11 cellular contexts compared by ENCODE assay signal in the genomic region with DNA sequence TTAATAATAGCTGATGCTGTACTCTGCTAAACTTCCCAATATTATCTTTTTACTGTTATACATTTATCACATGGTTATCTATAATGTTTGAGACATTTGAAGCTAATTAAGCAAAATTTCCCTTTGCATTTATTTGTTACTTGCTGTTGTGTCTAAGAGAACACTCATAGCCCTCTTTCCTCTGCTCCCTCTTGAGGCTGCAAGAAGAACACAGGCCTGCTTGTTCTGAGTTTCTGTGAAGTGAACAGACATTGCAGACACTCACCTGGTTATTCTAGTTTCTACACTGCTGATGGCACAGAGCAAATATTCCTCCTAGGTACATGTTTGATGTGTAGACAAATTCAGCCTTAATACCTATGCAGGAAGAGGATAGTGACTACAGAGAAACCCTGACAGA.
DNase-seq lines count a peak whose midpoint lies in the region; ATAC-seq and TF ChIP-seq lines count a peak whose summit lies in the region.
"Had no signal": no experiment of that assay in that cellular context is flagged by ENCODE, and none has a peak within 500 bp of the region (broad histone marks: within the 10 kb centered on the region; RNA-seq: fewer than 3 reads in every experiment).

No MANE protein-coding gene starts in this region.

- CTCF ChIA-PET in PC-3 (lab: Charles Lee), result interaction anchor here (0.6 kb wide), 1 partner anchor 9 kb away, joined by 4 read pairs; no protein-coding TSS in a partner anchor
- CTCF ChIA-PET in CD8-positive, alpha-beta memory T cell (lab: Charles Lee), result no interaction called here

- H3K4me2 ChIP-seq in PC-3 (ENCODE audit: low read length), result no peak overlapping the region

- no peaks in the 10 kb centered on the region for H3K27me3 Mint-ChIP-seq in progenitor cell of endocrine pancreas
- no peaks in the 10 kb centered on the region for H3K27me3 Mint-ChIP-seq in CD8-positive, alpha-beta memory T cell

- no peak overlapping the region for H3K4me3 Mint-ChIP-seq in progenitor cell of endocrine pancreas (ENCODE audit: low read depth)
- no peak overlapping the region for H3K4me3 Mint-ChIP-seq in CD8-positive, alpha-beta memory T cell

- H3K27me3 ChIP-seq in PC-3 (ENCODE audit: low read length), result no peaks in the 10 kb centered on the region
- no peaks in the 10 kb centered on the region for H3K27me3 ChIP-seq in esophagus muscularis mucosa
- no peaks in the 10 kb centered on the region for H3K27me3 ChIP-seq in CD8-positive, alpha-beta memory T cell (ENCODE audit: insufficient read depth, low read length, poor library complexity, severe bottlenecking)
- H3K27me3 ChIP-seq in gastrocnemius medialis, result no peaks in the 10 kb centered on the region

- POLR2A ChIA-PET in PC-3 (lab: Charles Lee; ENCODE audit: unreplicated experiment), result no interaction called here
- POLR2A ChIA-PET in CD8-positive, alpha-beta memory T cell (lab: Charles Lee), result no interaction called here

- H3K4me1 ChIP-seq in PC-3 (ENCODE audit: insufficient read depth, low read length), result no peaks in the 10 kb centered on the region
- H3K4me1 ChIP-seq in esophagus muscularis mucosa, result peaks cover 0 to 49% (median 23%) of the 10 kb centered on the region in 4 donors
- H3K4me1 ChIP-seq in CD8-positive, alpha-beta memory T cell (ENCODE audit: insufficient read depth, low read length), result no peaks in the 10 kb centered on the region
- no peaks in the 10 kb centered on the region for H3K4me1 ChIP-seq in gastrocnemius medialis

- no peak for TF ChIP-seq POLR2A in esophagus muscularis mucosa (IDR thresholded peaks at IDR 0.05; ENCODE audit: low read depth)
- no peak for TF ChIP-seq POLR2A in gastrocnemius medialis (IDR thresholded peaks at IDR 0.05)

- H3K9me3 ChIP-seq in PC-3 (ENCODE audit: low read length), result no peaks in the 10 kb centered on the region
- H3K9me3 ChIP-seq in esophagus muscularis mucosa, result peaks cover 0 to 4% (median 0%) of the 10 kb centered on the region in 4 donors
- no peaks in the 10 kb centered on the region for H3K9me3 ChIP-seq in CD8-positive, alpha-beta memory T cell (ENCODE audit: low read length)
- no peaks in the 10 kb centered on the region for H3K9me3 ChIP-seq in gastrocnemius medialis

- no peaks in the 10 kb centered on the region for H3K36me3 ChIP-seq in PC-3 (ENCODE audit: low read depth, low read length)
- H3K36me3 ChIP-seq in esophagus muscularis mucosa, result no peaks in the 10 kb centered on the region
- H3K36me3 ChIP-seq in CD8-positive, alpha-beta memory T cell (ENCODE audit: insufficient read depth, low read length), result no peaks in the 10 kb centered on the region
- no peaks in the 10 kb centered on the region for H3K36me3 ChIP-seq in gastrocnemius medialis

- DNase-seq in HCEC 1CT (peak; percentile 32), PC-3 (peak; percentile 23), esophagus muscularis mucosa (ENCODE audit: extremely low spot score) (no peak), progenitor cell of endocrine pancreas (ENCODE audit: low spot score, unreplicated experiment) (no peak), DMS79 (lab: John Stamatoyannopoulos, UW) (no peak), NCI-H187 (lab: John Stamatoyannopoulos, UW) (no peak), gastrocnemius medialis (no peak)
- DNase-seq in CD8-positive, alpha-beta memory T cell, result no peak
- DNase-seq: activated CD4-positive, alpha-beta T cell treated with anti-CD3 and anti-CD28 coated beads for 48 hours; right cardiac atrium had no signal

- no TSS peak for BruUV-seq in PC-3 (replicated peaks; lab: Mats Ljungman, UMichigan)

- TF ChIP-seq EP300 in esophagus muscularis mucosa (IDR thresholded peaks at IDR 0.05), result no peak

- H2AFZ ChIP-seq in PC-3 (ENCODE audit: low read length), result no peak overlapping the region

- peak overlapping the region; percentile 60 for H3K27ac Mint-ChIP-seq in progenitor cell of endocrine pancreas
- H3K27ac Mint-ChIP-seq in CD8-positive, alpha-beta memory T cell, result no peak overlapping the region

- H3K9me3 Mint-ChIP-seq in progenitor cell of endocrine pancreas (ENCODE audit: low read depth), result peaks cover 15% of the 10 kb centered on the region
- H3K9me3 Mint-ChIP-seq in CD8-positive, alpha-beta memory T cell, result peaks cover 1 to 35% (median 12%) of the 10 kb centered on the region in 5 donors

- no peaks in the 10 kb centered on the region for H3K79me2 ChIP-seq in PC-3 (ENCODE audit: low read length)

- TF ChIP-seq CTCF in PC-3 (conservative IDR thresholded peaks at IDR 0.05; ENCODE audit: low read depth, low read length) (peak; percentile 43), esophagus muscularis mucosa (IDR thresholded peaks at IDR 0.05) (peak in 2 of 3 experiments; percentile 17 to 52), progenitor cell of endocrine pancreas (IDR thresholded peaks at IDR 0.05; ENCODE audit: unreplicated experiment) (peak; percentile 57), gastrocnemius medialis (IDR thresholded peaks at IDR 0.05 in 4 of 5, conservative IDR thresholded peaks at IDR 0.05 in 1 of 5) (no peak)

- no peaks in the 10 kb centered on the region for H3K9me2 ChIP-seq in PC-3 (replicated peaks; ENCODE audit: low read length)

- peaks cover 2% of the 10 kb centered on the region for H3K36me3 Mint-ChIP-seq in progenitor cell of endocrine pancreas (ENCODE audit: insufficient read depth)
- no peaks in the 10 kb centered on the region for H3K36me3 Mint-ChIP-seq in CD8-positive, alpha-beta memory T cell

- H3K4me1 Mint-ChIP-seq in progenitor cell of endocrine pancreas (ENCODE audit: low read depth), result peaks cover 28% of the 10 kb centered on the region
- H3K4me1 Mint-ChIP-seq in CD8-positive, alpha-beta memory T cell, result no peaks in the 10 kb centered on the region

- no peaks in the 10 kb centered on the region for H4K20me1 ChIP-seq in PC-3 (ENCODE audit: low read length)

- H3K27ac ChIP-seq in PC-3 (ENCODE audit: low read length), result no peak overlapping the region
- peak overlapping the region in 1 of 4 donors; percentile 41 for H3K27ac ChIP-seq in esophagus muscularis mucosa (replicated peaks in 1 of 4)
- no peak overlapping the region for H3K27ac ChIP-seq in CD8-positive, alpha-beta memory T cell (ENCODE audit: low read depth, low read length)
- no peak overlapping the region for H3K27ac ChIP-seq in gastrocnemius medialis
- H3K27ac ChIP-seq: HL-60 had no signal

- H3K9ac ChIP-seq in PC-3 (ENCODE audit: low read length), result no peak overlapping the region

- H3F3A ChIP-seq in PC-3 (ENCODE audit: low read length, unreplicated experiment), result no peaks in the 10 kb centered on the region

- in situ Hi-C loops in gastrocnemius medialis (cut with MboI; ENCODE audit: low sequenced_read_pairs in 4 of 4), result no loop called here

- no peak overlapping the region for H3K4me3 ChIP-seq in PC-3 (ENCODE audit: low read length)
- no peak overlapping the region for H3K4me3 ChIP-seq in esophagus muscularis mucosa
- H3K4me3 ChIP-seq in CD8-positive, alpha-beta memory T cell (ENCODE audit: low read length), result no peak overlapping the region
- no peak overlapping the region for H3K4me3 ChIP-seq in gastrocnemius medialis

- intact Hi-C loops in PC-3 (cut with micrococcal nuclease) (loop anchor here (2.0 to 10.0 kb wide), 4 partner anchors 174 to 580 kb away; a partner anchor contains a TSS), esophagus muscularis mucosa (cut with DNase I) (no loop called here), gastrocnemius medialis (cut with DNase I; ENCODE audit: low total_unique reads) (no loop called here)

- peak; percentile 64 for ATAC-seq in PC-3
- no peak for ATAC-seq in gastrocnemius medialis
- ATAC-seq: right cardiac atrium had no signal

Comparison
In these comparisons a context has a peak if more than half of its experiments do, and no peak if none do; other contexts are left out.
1. DNase-seq: peak in HCEC 1CT (single experiment) and PC-3 (single experiment); none in esophagus muscularis mucosa (single experiment), progenitor cell of endocrine pancreas (single experiment), DMS79 (single experiment), NCI-H187 (0 of 2), CD8-positive, alpha-beta memory T cell (0 of 5) and gastrocnemius medialis (0 of 2).
2. CTCF ChIP-seq: peak in PC-3 (single experiment), esophagus muscularis mucosa (2 of 3) and progenitor cell of endocrine pancreas (single experiment); none in gastrocnemius medialis (0 of 5).